10 cellular contexts compared by ENCODE assay signal in the genomic region with DNA sequence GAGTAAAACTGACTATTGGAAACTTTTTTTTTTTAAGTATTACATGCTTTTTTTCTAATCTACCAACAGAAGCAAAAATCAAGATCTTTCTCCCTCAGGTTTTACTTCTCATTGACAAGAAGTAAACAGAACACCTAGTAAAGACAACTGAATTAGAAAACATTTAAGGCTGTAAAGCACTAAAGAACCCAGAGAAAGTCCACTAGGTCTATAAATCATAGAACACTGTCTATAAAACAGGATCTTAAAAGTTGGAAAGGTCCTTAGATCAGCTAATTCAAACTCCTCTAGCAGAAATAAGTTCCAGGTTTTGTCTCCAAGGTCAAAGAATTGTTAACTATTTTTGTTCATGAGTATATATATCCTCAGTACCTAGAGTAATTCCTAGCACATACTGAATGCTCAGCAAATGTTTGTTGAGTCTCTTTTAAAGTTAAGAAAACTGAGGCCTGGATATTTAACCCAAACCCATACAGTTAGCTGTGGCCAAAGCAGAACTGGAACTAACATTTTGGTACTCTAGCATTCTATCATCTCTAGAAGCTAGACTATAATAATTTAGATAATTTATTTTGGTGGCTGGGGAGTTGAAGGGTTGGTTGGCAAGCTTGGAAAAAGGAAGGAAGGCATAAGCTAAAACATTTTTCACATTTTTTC. TPM values are rescaled to one million over a fixed set of nuclear protein-coding genes. Genes with fewer than 3 reads are reported as not detected.
A peak's percentile ranks its signal among the peaks of the same experiment; 100 is the strongest.
DNase-seq lines count a peak whose midpoint lies in the region; ATAC-seq, FAIRE-seq and TF ChIP-seq lines count a peak whose summit lies in the region.
"Had no signal": no experiment of that assay in that cellular context is flagged by ENCODE, and none has a peak within 500 bp of the region (broad histone marks: within the 10 kb centered on the region; RNA-seq: fewer than 3 reads in every experiment).

No MANE protein-coding gene starts in this region.

- no peak for ATAC-seq in RWPE2 (ENCODE audit: low read depth)
- ATAC-seq in HG03469 (IDR thresholded peaks at IDR 0.05; ENCODE audit: unreplicated experiment), result no peak
- no peak for ATAC-seq in HG03045 (IDR thresholded peaks at IDR 0.05; ENCODE audit: unreplicated experiment)
- no peak for ATAC-seq in GM18505 (IDR thresholded peaks at IDR 0.05; ENCODE audit: unreplicated experiment)

- H3K36me3 ChIP-seq in RWPE2 (ENCODE audit: low read depth) (no peaks in the 10 kb centered on the region), skeletal muscle tissue (ENCODE audit: control insufficient read depth in 3 of 3, insufficient read depth in 3 of 3, low read length in 3 of 3) (no peaks in the 10 kb centered on the region)

- no peak for TF ChIP-seq POLR2A in GM18505 (IDR thresholded peaks at IDR 0.05; ENCODE audit: borderline replicate concordance, extremely low read depth, insufficient read depth, insufficient read length)

- peak; percentile 15 for FAIRE-seq in GM18507 (lab: Jason Lieb, UNC)

- no peak for TF ChIP-seq CTCF in RWPE2 (IDR thresholded peaks at IDR 0.05; ENCODE audit: poor library complexity, severe bottlenecking)
- TF ChIP-seq CTCF in fibroblast of the aortic adventitia (IDR thresholded peaks at IDR 0.05; ENCODE audit: insufficient read depth, low read length), result no peak

- H3K4me3 ChIP-seq in RWPE2 (ENCODE audit: severe bottlenecking), result no peak overlapping the region
- H3K4me3 ChIP-seq in fibroblast of the aortic adventitia (ENCODE audit: low read depth, low read length), result peak overlapping the region; percentile 90
- H3K4me3 ChIP-seq in skeletal muscle tissue (ENCODE audit: low read length in 3 of 3), result peak overlapping the region in 2 of 3 donors; percentile 51 to 79

- DNase-seq in GM18507 (ENCODE audit: extremely low spot score, insufficient read length, low read depth), result no peak
- DNase-seq in RWPE2 (ENCODE audit: low spot score), result no peak
- DNase-seq in fibroblast of the aortic adventitia (ENCODE audit: low read depth), result peak; percentile 4
- DNase-seq in stimulated activated CD4-positive, alpha-beta T cell treated with anti-CD3 and anti-CD28 coated beads, Interleukin-15, amount 100 ng/mL, for 24 hours, result no peak
- DNase-seq: activated naive CD4-positive, alpha-beta T cell treated with anti-CD3 and anti-CD28 coated beads, Interleukin-2, amount 50 U/mL, for 16 hours; NCI-H446 had no signal

- H3K9me3 ChIP-seq in RWPE2 (ENCODE audit: severe bottlenecking) (no peaks in the 10 kb centered on the region), skeletal muscle tissue (ENCODE audit: control insufficient read depth in 3 of 3, low read length in 3 of 3) (no peaks in the 10 kb centered on the region)

- H3K27me3 ChIP-seq in RWPE2 (ENCODE audit: insufficient read depth, poor library complexity, severe bottlenecking), result no peaks in the 10 kb centered on the region
- H3K27me3 ChIP-seq in skeletal muscle tissue (ENCODE audit: control insufficient read depth in 3 of 3, insufficient read depth in 3 of 3, low read length in 3 of 3), result no peaks in the 10 kb centered on the region

- peaks cover 28% of the 10 kb centered on the region for H3K4me1 ChIP-seq in RWPE2 (ENCODE audit: insufficient read depth, poor library complexity, severe bottlenecking)
- H3K4me1 ChIP-seq in skeletal muscle tissue (ENCODE audit: control insufficient read depth in 3 of 3, insufficient read depth in 3 of 3, low read length in 3 of 3), result peaks cover 24 to 44% (median 28%) of the 10 kb centered on the region in 3 donors

- H3K27ac ChIP-seq in RWPE2 (ENCODE audit: poor library complexity, severe bottlenecking), result peak overlapping the region; percentile 78
- H3K27ac ChIP-seq in skeletal muscle tissue (ENCODE audit: low read depth, low read length), result peak overlapping the region; percentile 93

- H3K9ac ChIP-seq in skeletal muscle tissue (ENCODE audit: low read depth in 1 of 3, low read length in 3 of 3), result peak overlapping the region in 2 of 3 donors; percentile 37 to 58

RNA-seq across cellular contexts. Expression of gene EPS15, which starts 3.0 kb away (rescaled TPM):
- total RNA-seq in fibroblast of the aortic adventitia (ENCODE audit: low replicate concordance), result 71.1 and 108 TPM in 2 replicates
- 44.9 TPM for total RNA-seq in skeletal muscle tissue
